Comparison of ENCODE assay signal across 24 cellular contexts in the genomic region with DNA sequence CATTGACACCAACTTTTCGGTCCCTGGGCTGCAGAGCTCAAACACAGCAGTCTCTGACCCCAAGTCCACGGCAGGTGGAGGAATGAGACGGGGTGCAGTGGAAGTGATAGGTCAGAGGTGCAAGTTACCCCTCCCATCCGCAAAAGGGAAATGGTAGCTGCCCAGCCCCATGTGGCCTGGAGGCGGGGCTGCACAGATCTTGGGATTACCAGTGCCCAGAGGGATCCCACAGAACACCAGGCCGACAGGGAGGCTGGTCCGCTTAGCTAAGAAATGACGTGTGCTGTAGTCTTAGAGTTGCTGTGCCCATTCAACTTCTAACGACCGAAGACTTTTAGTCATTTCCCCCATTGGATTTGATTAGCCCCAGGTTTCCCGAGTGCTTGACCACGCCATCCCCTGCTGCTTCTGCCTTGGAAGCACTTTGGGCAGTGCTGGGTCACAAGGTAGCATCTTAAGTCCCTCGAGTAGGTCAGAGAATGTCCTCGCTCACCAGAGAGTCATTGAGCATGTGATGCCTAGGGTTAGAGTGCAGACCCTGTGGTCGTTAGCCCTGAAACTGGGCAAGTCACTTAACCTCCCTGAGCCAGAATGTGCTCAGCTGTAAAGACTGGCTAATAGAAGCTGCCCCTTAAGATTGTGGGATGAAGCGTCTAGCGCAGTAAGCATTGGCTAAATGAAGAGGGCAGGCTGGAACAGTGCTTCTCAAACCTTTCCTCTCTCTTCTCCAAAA. TPM values are rescaled to one million over a fixed set of nuclear protein-coding genes. Genes with fewer than 3 reads are reported as not detected.
"Had no signal": no experiment of that assay in that cellular context is flagged by ENCODE, and none has a peak within 500 bp of the region (broad histone marks: within the 10 kb centered on the region; RNA-seq: fewer than 3 reads in every experiment).

No MANE protein-coding gene starts in this region.

- H3K27ac ChIP-seq: epithelial cell of prostate, uterus, WERI-Rb-1 had no signal

- H3K9me3 Mint-ChIP-seq: activated CD4-positive, alpha-beta memory T cell treated with anti-CD3 and anti-CD28 coated beads for 36 hours; activated naive CD8-positive, alpha-beta T cell treated with anti-CD3 and anti-CD28 coated beads, Interleukin-2, amount 10 ng/mL, durations not matched to agents 7 days and 5 days; activated T-helper 17 cell treated with anti-CD3 and anti-CD28 coated beads, Interleukin-2, amount 50 U/mL, for 72 hours; endodermal cell; naive thymus-derived CD4-positive, alpha-beta T cell; T-helper 1 cell treated with Interleukin-12 subunit alpha and Interleukin-12 subunit beta and Interleukin-4 antibody, amounts not matched to agents 30 μg/mL and 1 μg/mL, for 36 hours had no signal

- H3K4me3 ChIP-seq: uterus had no signal

- H3K27me3 ChIP-seq: dorsolateral prefrontal cortex, pancreas, tibial nerve, uterus had no signal

- DNase-seq: activated CD4-positive, alpha-beta memory T cell treated with anti-CD3 and anti-CD28 coated beads for 36 hours; activated CD4-positive, alpha-beta T cell treated with anti-CD3 and anti-CD28 coated beads for 36 hours; activated naive CD4-positive, alpha-beta T cell treated with Interleukin-2 at 50 U/mL for 16 hours; activated naive CD8-positive, alpha-beta T cell treated with anti-CD3 and anti-CD28 coated beads, Interleukin-2, amount 10 ng/mL, durations not matched to agents 7 days and 5 days; amygdala; dorsolateral prefrontal cortex; hypothalamus; naive thymus-derived CD4-positive, alpha-beta T cell; retina; stimulated activated CD4-positive, alpha-beta T cell treated with anti-CD3 and anti-CD28 coated beads, Interleukin-12 subunit alpha, Interleukin-12 subunit beta, amount 100 ng/mL, for 4 hours; stimulated activated CD4-positive, alpha-beta T cell treated with anti-CD3 and anti-CD28 coated beads, Interleukin-1b, Interleukin-23, amount 100 ng/mL, for 48 hours; stimulated activated CD8-positive, alpha-beta memory T cell treated with anti-CD3 and anti-CD28 coated beads, Interleukin-4, amount 100 ng/mL, for 48 hours; stimulated activated naive CD4-positive, alpha-beta T cell treated with Interleukin-2 at 50 U/mL for 16 hours; uterus; WERI-Rb-1 had no signal

- H3K4me3 Mint-ChIP-seq: activated CD4-positive, alpha-beta memory T cell treated with anti-CD3 and anti-CD28 coated beads for 36 hours; activated CD4-positive, alpha-beta T cell treated with anti-CD3 and anti-CD28 coated beads for 36 hours; activated naive CD8-positive, alpha-beta T cell treated with anti-CD3 and anti-CD28 coated beads, Interleukin-2, amount 10 ng/mL, durations not matched to agents 7 days and 5 days; activated T-helper 17 cell treated with anti-CD3 and anti-CD28 coated beads, Interleukin-2, amount 50 U/mL, for 72 hours; T-helper 1 cell treated with Interleukin-12 subunit alpha and Interleukin-12 subunit beta and Interleukin-4 antibody, amounts not matched to agents 30 μg/mL and 1 μg/mL, for 36 hours had no signal

- H3K27me3 Mint-ChIP-seq: activated CD4-positive, alpha-beta memory T cell treated with anti-CD3 and anti-CD28 coated beads for 36 hours; activated CD4-positive, alpha-beta T cell treated with anti-CD3 and anti-CD28 coated beads for 36 hours; activated naive CD8-positive, alpha-beta T cell treated with anti-CD3 and anti-CD28 coated beads, Interleukin-2, amount 10 ng/mL, durations not matched to agents 7 days and 5 days; activated T-helper 17 cell treated with anti-CD3 and anti-CD28 coated beads, Interleukin-2, amount 50 U/mL, for 72 hours had no signal

- ATAC-seq: activated CD4-positive, alpha-beta T cell treated with anti-CD3 and anti-CD28 coated beads for 36 hours; activated T-helper 17 cell treated with anti-CD3 and anti-CD28 coated beads, Interleukin-2, amount 50 U/mL, for 72 hours; naive thymus-derived CD4-positive, alpha-beta T cell had no signal

- H3K4me1 ChIP-seq: pancreas, tibial nerve, uterus had no signal

- H3K27ac Mint-ChIP-seq: activated CD4-positive, alpha-beta memory T cell treated with anti-CD3 and anti-CD28 coated beads for 36 hours; activated CD4-positive, alpha-beta T cell treated with anti-CD3 and anti-CD28 coated beads for 36 hours; activated naive CD8-positive, alpha-beta T cell treated with anti-CD3 and anti-CD28 coated beads, Interleukin-2, amount 10 ng/mL, durations not matched to agents 7 days and 5 days; activated T-helper 17 cell treated with anti-CD3 and anti-CD28 coated beads, Interleukin-2, amount 50 U/mL, for 72 hours; endodermal cell; T-helper 1 cell treated with Interleukin-12 subunit alpha and Interleukin-12 subunit beta and Interleukin-4 antibody, amounts not matched to agents 30 μg/mL and 1 μg/mL, for 36 hours had no signal

- H3K36me3 ChIP-seq: uterus had no signal

- H3K4me1 Mint-ChIP-seq: activated CD4-positive, alpha-beta T cell treated with anti-CD3 and anti-CD28 coated beads for 36 hours; activated T-helper 17 cell treated with anti-CD3 and anti-CD28 coated beads, Interleukin-2, amount 50 U/mL, for 72 hours had no signal

- H3K9me3 ChIP-seq: pancreas, tibial nerve, uterus had no signal

RNA-seq across cellular contexts. Expression of gene ZP1, which starts 15.8 kb away (rescaled TPM):
- total RNA-seq: activated CD4-positive, alpha-beta memory T cell treated with anti-CD3 and anti-CD28 coated beads for 36 hours; activated CD4-positive, alpha-beta T cell treated with anti-CD3 and anti-CD28 coated beads for 36 hours; cardiac septum; endodermal cell; kidney; left lobe of liver; naive thymus-derived CD4-positive, alpha-beta T cell; pancreas; tibial nerve; uterus had no signal
